12 cellular contexts compared by ENCODE assay signal in the genomic region with DNA sequence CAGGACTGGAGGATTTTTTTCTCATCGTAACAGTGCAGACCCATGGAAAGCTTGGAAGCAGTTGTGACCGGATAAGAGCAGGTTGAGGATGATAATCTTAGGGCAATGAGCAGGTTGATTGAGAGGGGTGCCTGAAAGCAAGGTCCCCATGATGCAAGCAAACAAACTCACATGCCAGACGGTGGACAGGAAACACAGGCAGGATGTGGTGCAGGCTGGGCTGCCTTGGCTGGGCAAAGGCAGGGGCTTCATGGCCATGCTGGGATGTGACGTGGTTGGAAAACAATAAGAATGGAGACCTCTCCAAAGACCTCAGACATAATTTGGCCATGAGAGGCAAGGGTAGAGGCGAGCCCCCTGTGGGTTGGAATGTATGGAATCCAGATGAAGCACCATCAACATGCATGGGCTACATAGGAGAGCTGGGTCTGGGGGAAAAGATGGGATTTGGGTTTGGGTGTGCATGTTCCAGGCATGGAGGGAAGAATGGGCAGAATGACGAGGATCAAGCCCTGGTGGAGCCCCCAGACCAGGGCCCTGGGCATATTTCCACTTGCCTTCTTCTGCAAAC. TPM values are rescaled to one million over a fixed set of nuclear protein-coding genes. Genes with fewer than 3 reads are reported as not detected.
DNase-seq lines count a peak whose midpoint lies in the region; ATAC-seq and TF ChIP-seq lines count a peak whose summit lies in the region.
"Had no signal": no experiment of that assay in that cellular context is flagged by ENCODE, and none has a peak within 500 bp of the region (broad histone marks: within the 10 kb centered on the region; RNA-seq: fewer than 3 reads in every experiment).

No MANE protein-coding gene starts in this region.

- H3K9me3 ChIP-seq in stomach, result no peaks in the 10 kb centered on the region
- H3K9me3 ChIP-seq: MG63 had no signal

- H3K27me3 Mint-ChIP-seq in activated naive CD4-positive, alpha-beta T cell treated with anti-CD3 and anti-CD28 coated beads, Interleukin-2, amount 10 ng/mL, durations not matched to agents 7 days and 5 days, result no peaks in the 10 kb centered on the region
- no peaks in the 10 kb centered on the region; the same call in 1 of the 2 replicates for H3K27me3 Mint-ChIP-seq in WTC11 (ENCODE audit: low read depth)

- ATAC-seq in WTC11 (peak; percentile 76), HG03469 (IDR thresholded peaks at IDR 0.05; ENCODE audit: unreplicated experiment) (no peak)

- TF ChIP-seq POLR2A in stomach (IDR thresholded peaks at IDR 0.05), result no peak

- no peak for TF ChIP-seq EP300 in stomach (IDR thresholded peaks at IDR 0.05)

- H3K4me3 Mint-ChIP-seq in activated naive CD4-positive, alpha-beta T cell treated with anti-CD3 and anti-CD28 coated beads, Interleukin-2, amount 10 ng/mL, durations not matched to agents 7 days and 5 days, result peak overlapping the region; percentile 48
- no peak overlapping the region for H3K4me3 Mint-ChIP-seq in WTC11

- peaks cover 100% of the 10 kb centered on the region for H3K4me1 Mint-ChIP-seq in activated naive CD4-positive, alpha-beta T cell treated with anti-CD3 and anti-CD28 coated beads, Interleukin-2, amount 10 ng/mL, durations not matched to agents 7 days and 5 days
- H3K4me1 Mint-ChIP-seq in WTC11, result peaks cover 8% of the 10 kb centered on the region

- H3K4me3 ChIP-seq in choroid plexus epithelial cell (ENCODE audit: low read depth, low read length) (no peak overlapping the region), stomach (no peak overlapping the region)
- H3K4me3 ChIP-seq: MG63 had no signal

- peak; percentile 77 for DNase-seq in activated naive CD4-positive, alpha-beta T cell treated with anti-CD3 and anti-CD28 coated beads, Interleukin-2, amount 10 ng/mL, durations not matched to agents 7 days and 5 days
- no peak for DNase-seq in activated naive CD4-positive, alpha-beta T cell treated with anti-CD3 and anti-CD28 coated beads, Interleukin-2, amount 50 U/mL, for 16 hours
- DNase-seq in WTC11 (ENCODE audit: low spot score) (no peak), choroid plexus epithelial cell (ENCODE audit: low read depth) (peak; percentile 4), stomach (no peak), dermis blood vessel endothelial cell (no peak), globus pallidus (ENCODE audit: low spot score) (no peak)
- DNase-seq: EL, kidney, MG63, T1000 had no signal

- H3K27me3 ChIP-seq in stomach, result no peaks in the 10 kb centered on the region

- H3K36me3 ChIP-seq in stomach, result no peaks in the 10 kb centered on the region
- H3K36me3 ChIP-seq: MG63 had no signal

- no peaks in the 10 kb centered on the region for H3K9me3 Mint-ChIP-seq in activated naive CD4-positive, alpha-beta T cell treated with anti-CD3 and anti-CD28 coated beads, Interleukin-2, amount 10 ng/mL, durations not matched to agents 7 days and 5 days
- peaks cover 9% of the 10 kb centered on the region for H3K9me3 Mint-ChIP-seq in WTC11

- peak overlapping the region; percentile 95 for H3K27ac Mint-ChIP-seq in activated naive CD4-positive, alpha-beta T cell treated with anti-CD3 and anti-CD28 coated beads, Interleukin-2, amount 10 ng/mL, durations not matched to agents 7 days and 5 days
- no peak overlapping the region for H3K27ac Mint-ChIP-seq in WTC11

- POLR2A ChIA-PET in WTC11 (lab: Charles Lee), result no interaction called here

- peak overlapping the region in 3 of 5 donors; percentile 44 to 58 (median 46) for H3K27ac ChIP-seq in stomach

- intact Hi-C loops in stomach (cut with DNase I; ENCODE audit: low total_unique reads), result no loop called here

- H3K4me1 ChIP-seq in stomach, result peaks cover 0 to 7% (median 0%) of the 10 kb centered on the region in 4 donors

- H3K36me3 Mint-ChIP-seq in activated naive CD4-positive, alpha-beta T cell treated with anti-CD3 and anti-CD28 coated beads, Interleukin-2, amount 10 ng/mL, durations not matched to agents 7 days and 5 days, result peaks cover 87% of the 10 kb centered on the region
- H3K36me3 Mint-ChIP-seq in WTC11, result no peaks in the 10 kb centered on the region

- CTCF ChIA-PET in activated naive CD4-positive, alpha-beta T cell treated with anti-CD3 and anti-CD28 coated beads, Interleukin-2, amount 10 ng/mL, durations not matched to agents 7 days and 5 days (lab: Charles Lee), result interaction anchor here (0.9 to 3.3 kb wide), 4 partner anchors 11 to 158 kb away, joined by 3 to 13 read pairs (median 6); no protein-coding TSS in a partner anchor
- CTCF ChIA-PET in WTC11 (lab: Charles Lee), result interaction anchor here (0.6 to 2.1 kb wide), 4 partner anchors 55 to 270 kb away, joined by 3 to 6 read pairs (median 3); no protein-coding TSS in a partner anchor

- WGBS in stomach, 5 donors, result 58 to 71% (median 67%) methylated on average over 6 of the region's 6 CpGs

- no peak for TF ChIP-seq CTCF in WTC11 (IDR thresholded peaks at IDR 0.05)
- TF ChIP-seq CTCF in choroid plexus epithelial cell (conservative IDR thresholded peaks at IDR 0.05; ENCODE audit: low read depth, low read length), result no peak
- no peak for TF ChIP-seq CTCF in stomach (IDR thresholded peaks at IDR 0.05)

TF ChIP-seq in WTC11, 78 proteins besides CTCF, POLR2A, EP300 and RAD21:
- TF ChIP-seq ZNF396 (CRISPR knock-in tag; IDR thresholded peaks at IDR 0.05; ENCODE audit: borderline replicate concordance) (no peak), ARID4B (CRISPR knock-in tag; IDR thresholded peaks at IDR 0.05; ENCODE audit: borderline replicate concordance) (no peak), FOXP1 (CRISPR knock-in tag; IDR thresholded peaks at IDR 0.05; ENCODE audit: borderline replicate concordance) (no peak), ZNF219 (CRISPR knock-in tag; IDR thresholded peaks at IDR 0.05; ENCODE audit: borderline replicate concordance) (no peak), ELF4 (CRISPR knock-in tag; IDR thresholded peaks at IDR 0.05; ENCODE audit: low read depth) (no peak), NR3C1 (CRISPR knock-in tag; conservative IDR thresholded peaks at IDR 0.05; ENCODE audit: low read depth) (no peak), NFE2L1 (CRISPR knock-in tag; IDR thresholded peaks at IDR 0.05) (no peak)
- TF ChIP-seq, protein P1, sequence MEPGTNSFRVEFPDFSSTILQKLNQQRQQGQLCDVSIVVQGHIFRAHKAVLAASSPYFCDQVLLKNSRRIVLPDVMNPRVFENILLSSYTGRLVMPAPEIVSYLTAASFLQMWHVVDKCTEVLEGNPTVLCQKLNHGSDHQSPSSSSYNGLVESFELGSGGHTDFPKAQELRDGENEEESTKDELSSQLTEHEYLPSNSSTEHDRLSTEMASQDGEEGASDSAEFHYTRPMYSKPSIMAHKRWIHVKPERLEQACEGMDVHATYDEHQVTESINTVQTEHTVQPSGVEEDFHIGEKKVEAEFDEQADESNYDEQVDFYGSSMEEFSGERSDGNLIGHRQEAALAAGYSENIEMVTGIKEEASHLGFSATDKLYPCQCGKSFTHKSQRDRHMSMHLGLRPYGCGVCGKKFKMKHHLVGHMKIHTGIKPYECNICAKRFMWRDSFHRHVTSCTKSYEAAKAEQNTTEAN (CRISPR knock-in tag; IDR thresholded peaks at IDR 0.05), result no peak

RNA-seq across cellular contexts. Expression of gene IKZF1, which starts 58.3 kb away (rescaled TPM):
- 1.9 to 2.4 TPM (median 2.3 TPM) in 3 replicates for total RNA-seq in WTC11 (2021)
- total RNA-seq in stomach, result 100 to 1,000 TPM in 1 of 5 donors, 10 to 100 TPM in 3, 1 to 10 TPM in 1; 4.5 to 139 (median 14.0) TPM
- 1 to 10 TPM; 1.5 to 6.4 (median 1.8) TPM for polyA plus RNA-seq in stomach
- total RNA-seq in dermis blood vessel endothelial cell, result 0.17 TPM in 1 of 2 replicates, not detected in the other

Comparison
In these comparisons a context has a peak if more than half of its experiments do, and no peak if none do; other contexts are left out.
1. DNase-seq: peak in activated naive CD4-positive, alpha-beta T cell treated with anti-CD3 and anti-CD28 coated beads, Interleukin-2, amount 10 ng/mL, durations not matched to agents 7 days and 5 days (single experiment) and choroid plexus epithelial cell (single experiment); none in activated naive CD4-positive, alpha-beta T cell treated with anti-CD3 and anti-CD28 coated beads, Interleukin-2, amount 50 U/mL, for 16 hours (single experiment), WTC11 (single experiment), stomach (single experiment), dermis blood vessel endothelial cell (single experiment) and globus pallidus (single experiment).